Comparison of ENCODE assay signal across 24 cellular contexts in the genomic region with DNA sequence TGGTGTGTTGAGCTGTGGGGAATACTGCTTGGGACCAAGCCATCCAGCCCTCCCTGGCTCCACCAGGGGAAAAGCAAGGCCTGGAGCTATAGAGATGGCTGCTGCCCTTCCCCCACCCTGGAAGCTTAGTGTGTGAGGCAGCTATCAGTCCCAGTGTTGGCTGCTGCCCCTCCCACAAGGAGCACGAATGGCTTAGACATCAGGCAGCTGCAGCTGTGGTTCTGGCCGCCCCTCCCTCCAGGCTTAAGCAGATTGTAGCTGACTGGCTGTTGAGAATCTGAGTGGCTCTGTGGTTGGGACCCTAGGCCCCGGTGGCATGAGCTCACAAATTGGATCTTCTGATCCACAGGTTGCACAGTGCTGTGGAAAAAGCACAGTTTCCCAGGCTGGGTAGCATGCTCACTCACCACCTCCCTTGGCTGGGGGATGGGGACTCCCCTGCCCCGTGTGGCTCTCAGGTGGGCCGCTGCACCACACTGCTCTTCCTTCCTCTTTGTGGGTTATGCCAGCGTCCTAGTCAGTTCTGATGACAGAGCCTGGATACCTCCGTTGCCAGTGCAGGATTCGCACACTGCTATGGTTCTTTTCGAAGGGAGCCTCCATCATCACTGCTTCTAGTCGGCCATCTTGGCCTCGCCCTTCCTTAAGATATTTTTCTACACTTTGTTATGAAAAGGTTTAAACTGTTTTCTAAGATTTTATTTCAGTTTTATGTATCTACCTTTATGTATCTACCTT.
A peak's percentile ranks its signal among the peaks of the same experiment; 100 is the strongest.
DNase-seq lines count a peak whose midpoint lies in the region; ATAC-seq and TF ChIP-seq lines count a peak whose summit lies in the region.
"Had no signal": no experiment of that assay in that cellular context is flagged by ENCODE, and none has a peak within 500 bp of the region (broad histone marks: within the 10 kb centered on the region; RNA-seq: fewer than 3 reads in every experiment).

No MANE protein-coding gene starts in this region.

- no peak for TF ChIP-seq POLR2A in erythroblast (IDR thresholded peaks at IDR 0.05; ENCODE audit: low read length)

- H3K27ac ChIP-seq in HL-60 (replicated peaks) (peak overlapping the region; percentile 33), neutrophil (peak overlapping the region; percentile 53)
- H3K27ac ChIP-seq: GM23248 had no signal

- no peaks in the 10 kb centered on the region for H3K36me3 ChIP-seq in neutrophil

- peaks cover 15 to 19% of the 10 kb centered on the region in 2 experiments for H3K4me1 ChIP-seq in neutrophil (ENCODE audit: control insufficient read depth in 1 of 2, insufficient read depth in 1 of 2, low read depth in 1 of 2, low read length in 1 of 2)

- no peaks in the 10 kb centered on the region for H3K9me3 ChIP-seq in neutrophil
- H3K9me3 ChIP-seq: SK-N-SH had no signal

- H3K27me3 ChIP-seq in HL-60 (ENCODE audit: insufficient read depth, poor library complexity, severe bottlenecking) (no peaks in the 10 kb centered on the region), neutrophil (no peaks in the 10 kb centered on the region)

- no peak overlapping the region for H3K4me3 ChIP-seq in HL-60 (replicated peaks; ENCODE audit: insufficient read depth, low read length)
- peak overlapping the region in 1 of 2 experiments; percentile 17 for H3K4me3 ChIP-seq in neutrophil (ENCODE audit: low read depth in 1 of 2, low read length in 1 of 2)
- H3K4me3 ChIP-seq: GM23248 had no signal

- ATAC-seq in HG02981 (IDR thresholded peaks at IDR 0.05; ENCODE audit: unreplicated experiment), result no peak
- ATAC-seq in HG03280 (IDR thresholded peaks at IDR 0.05; ENCODE audit: unreplicated experiment), result no peak
- ATAC-seq: HCT116, HepG2, Panc1, T-cell had no signal

- TF ChIP-seq CTCF in HL-60 (IDR thresholded peaks at IDR 0.05; ENCODE audit: insufficient read depth, low read length) (no peak), neutrophil (IDR thresholded peaks at IDR 0.05) (no peak)

- DNase-seq in HL-60 (ENCODE audit: low read depth in 1 of 2, low spot score in 1 of 2) (peak in 1 of 2 experiments; percentile 61), OCI-M1 (lab: John Stamatoyannopoulos, UW) (peak; percentile 77), erythroblast (lab: John Stamatoyannopoulos, UW) (peak; percentile 90 to 96), NCI-H774 (lab: John Stamatoyannopoulos, UW) (no peak)
- DNase-seq in activated CD8-positive, alpha-beta memory T cell treated with anti-CD3 and anti-CD28 coated beads for 24 hours, result no peak
- DNase-seq: AML-193; CD4-positive, alpha-beta T cell; DMS53; GM23248; Kasumi-1; MV-4-11; NCI-H1417 treated with DMSO at 0.1 percent for 48 hours; NCI-H1930; NCI-H2171; NCI-H446; NCI-H748 treated with DMSO at 0.1 percent for 48 hours; SK-N-SH had no signal

Comparison
In these comparisons a context has a peak if more than half of its experiments do, and no peak if none do; other contexts are left out.
1. DNase-seq: peak in OCI-M1 (single experiment) and erythroblast (2 of 2); none in activated CD8-positive, alpha-beta memory T cell treated with anti-CD3 and anti-CD28 coated beads for 24 hours (single experiment) and NCI-H774 (single experiment).